ENCODE assay signal across 8 cellular contexts in genomic region chr11:16738198-16738948, GRCh38. TPM values are rescaled to one million over a fixed set of nuclear protein-coding genes. Genes with fewer than 3 reads are reported as not detected.
DNase-seq lines count a peak whose midpoint lies in the region; ATAC-seq and TF ChIP-seq lines count a peak whose summit lies in the region.

Gene C11orf58, plus strand, starts transcription at chr11:16738647. Its CDS starts 132 bp downstream, at chr11:16738779.

- peak within 1 kb of the TSS; percentile 100 for H3K4me2 ChIP-seq in IMR-90 (ENCODE audit: low read depth, low read length)

- intact Hi-C loops in IMR-90 (cut with micrococcal nuclease) = loop anchor here (10.0 kb wide), 1 partner anchor 1084 kb away; no protein-coding TSS in a partner anchor

- ATAC-seq in GM21528 (IDR thresholded peaks at IDR 0.05; ENCODE audit: low FRiP score, unreplicated experiment) (peak; percentile 99), IMR-90 (ENCODE audit: low read depth) (peak; percentile 98)

- peak within 1 kb of the TSS; percentile 100 for H3K23ac ChIP-seq in IMR-90 (ENCODE audit: low read depth, low read length)

- BruUV-seq in IMR-90 (replicated peaks; lab: Mats Ljungman, UMichigan) = no TSS peak

- CTCF ChIA-PET in IMR-90 (lab: Yijun Ruan, JAX) = no interaction called here

- H4K20me1 ChIP-seq in IMR-90 (ENCODE audit: insufficient read depth, low read length) = peaks cover 23% of the 10 kb centered on the region; the same call in 1 of the 2 replicates

- dilution Hi-C loops in IMR-90 (cut with HindIII; ENCODE audit: low sequenced_read_pairs, unreplicated experiment) = no loop called here

- peak within 1 kb of the TSS; percentile 97 to 98 for H4K8ac ChIP-seq in IMR-90 (ENCODE audit: low read depth in 2 of 2, low read length in 2 of 2)

- H2AK5ac ChIP-seq in IMR-90 (ENCODE audit: low read depth, low read length) = peak within 1 kb of the TSS; percentile 93

- H3K27ac ChIP-seq in IMR-90 (ENCODE audit: insufficient read depth, low read length) = peak within 1 kb of the TSS; percentile 98

- in situ Hi-C loops in IMR-90 (cut with MboI; ENCODE audit: low sequenced_read_pairs) = no loop called here

- 0% methylated on average over 5 of the region's 46 CpGs; no CpG with 5 or more reads in 1 of the 2 experiments for WGBS in IMR-90 (ENCODE audit: extremely low coverage in 2 of 2, insufficient read length in 1 of 2), 2 experiments

- no peaks in the 10 kb centered on the region for H3K27me3 ChIP-seq in IMR-90 (ENCODE audit: control insufficient read depth, insufficient read depth, low read length)

- H2BK20ac ChIP-seq in IMR-90 (ENCODE audit: low read depth, low read length) = peak within 1 kb of the TSS; percentile 78; the same call in 1 of the 2 replicates

- peaks cover 7% of the 10 kb centered on the region for H3K36me3 ChIP-seq in IMR-90 (ENCODE audit: control insufficient read depth, insufficient read depth, low read length)

- no peak for TF ChIP-seq CTCF in IMR-90 (conservative IDR thresholded peaks at IDR 0.05; ENCODE audit: low read depth, low read length)

- peaks cover 3% of the 10 kb centered on the region; the same call in 1 of the 2 replicates for H3K9me1 ChIP-seq in IMR-90 (ENCODE audit: insufficient read depth, low read length)

- H2BK15ac ChIP-seq in IMR-90 (ENCODE audit: low read depth, low read length) = peak within 1 kb of the TSS; percentile 74; the same call in 1 of the 3 replicates

- peak within 1 kb of the TSS; percentile 89 for H3K4me3 ChIP-seq in IMR-90 (ENCODE audit: insufficient read depth, low read depth, low read length)

- peak within 1 kb of the TSS; percentile 98 for H3K18ac ChIP-seq in IMR-90 (ENCODE audit: low read depth, low read length)

- peak; percentile 94 for TF ChIP-seq POLR2A in IMR-90 (IDR thresholded peaks at IDR 0.05; ENCODE audit: low read depth, low read length)

- H3K79me1 ChIP-seq in IMR-90 (ENCODE audit: low read depth in 1 of 2, low read length in 2 of 2) = peaks cover 0 to 23% of the 10 kb centered on the region in 2 experiments; a peak in 2 of 4 replicates

- no peaks in the 10 kb centered on the region for H3K9me3 ChIP-seq in IMR-90 (ENCODE audit: control insufficient read depth, insufficient read depth, low read length)

- H2BK5ac ChIP-seq in IMR-90 (ENCODE audit: low read depth, low read length, poor library complexity, severe bottlenecking) = peak within 1 kb of the TSS; percentile 96

- H3K4me1 ChIP-seq in IMR-90 (ENCODE audit: control insufficient read depth, insufficient read depth, low read length) = 0 out of 2 replicates have a peak, but pooled peaks cover 2% of the 10 kb centered on the region

- peak; percentile 96 for DNase-seq in DMS 273 (lab: John Stamatoyannopoulos, UW; ENCODE audit: unreplicated experiment)
- peak; percentile 96 for DNase-seq in IMR-90
- DNase-seq in OCI-M1 (lab: John Stamatoyannopoulos, UW) = peak; percentile 98
- DNase-seq in activated T-cell treated with anti-CD3 and anti-CD28 coated beads for 24 hours (ENCODE audit: low read depth) = peak; percentile 90
- peak; percentile 69 for DNase-seq in epidermal melanocyte (ENCODE audit: insufficient read length, low spot score)
- DNase-seq in middle frontal gyrus (ENCODE audit: extremely low spot score, low spot score) = peak; percentile 92
- DNase-seq in stimulated activated CD8-positive, alpha-beta memory T cell treated with anti-CD3 and anti-CD28 coated beads, Interleukin-2, amount 100 ng/mL, for 48 hours (ENCODE audit: low read depth in 2 of 2) = peak; percentile 84

- H3K14ac ChIP-seq in IMR-90 (replicated peaks; ENCODE audit: low read depth, low read length) = peak within 1 kb of the TSS; percentile 100

- peak within 1 kb of the TSS; percentile 100 for H3K56ac ChIP-seq in IMR-90 (ENCODE audit: extremely low read depth, insufficient read depth, low read length)

- peak within 1 kb of the TSS; percentile 84 for H2BK120ac ChIP-seq in IMR-90 (ENCODE audit: low read depth, low read length)

- peak within 1 kb of the TSS; percentile 97 for H2AK9ac ChIP-seq in IMR-90 (replicated peaks; ENCODE audit: low read depth, low read length, poor library complexity)

- peak within 1 kb of the TSS; percentile 99 for H3K9ac ChIP-seq in IMR-90 (ENCODE audit: low read depth, low read length)

- H4K5ac ChIP-seq in IMR-90 (ENCODE audit: low read depth, low read length) = peak within 1 kb of the TSS; percentile 99

- no peak for TF ChIP-seq RAD21 in IMR-90 (IDR thresholded peaks at IDR 0.05; ENCODE audit: low read length)

- peak within 1 kb of the TSS; percentile 99 for H2AFZ ChIP-seq in IMR-90 (replicated peaks; ENCODE audit: low read length, poor library complexity)

- H3K4ac ChIP-seq in IMR-90 (ENCODE audit: low read depth, low read length) = peak within 1 kb of the TSS; percentile 100

- peak within 1 kb of the TSS; percentile 97 for H4K91ac ChIP-seq in IMR-90 (ENCODE audit: insufficient read depth, low read depth, low read length)

- POLR2A ChIA-PET in IMR-90 (lab: Charles Lee; ENCODE audit: unreplicated experiment) = interaction anchor here (1.0 kb wide), 1 partner anchor 131 kb away, joined by 3 read pairs; no protein-coding TSS in a partner anchor

TF ChIP-seq in IMR-90, 13 proteins besides CTCF, POLR2A, EP300 and RAD21:
- no peak for TF ChIP-seq SMC3 (IDR thresholded peaks at IDR 0.05; ENCODE audit: low read depth, low read length)
- TF ChIP-seq CHD1 (IDR thresholded peaks at IDR 0.05; ENCODE audit: low read depth, low read length) = 0 out of 2 replicates have a peak, but pooled peaks have one; percentile 37
- TF ChIP-seq MXI1 (IDR thresholded peaks at IDR 0.05; ENCODE audit: borderline replicate concordance, low read depth, low read length) = peak; percentile 56; the same call in 1 of the 2 replicates
- TF ChIP-seq MAZ (IDR thresholded peaks at IDR 0.05; ENCODE audit: borderline replicate concordance, low read depth, low read length) = peak; percentile 80; the same call in 1 of the 2 replicates

RNA-seq across cellular contexts. Expression of gene C11orf58, which starts in this region (rescaled TPM):
- total RNA-seq in IMR-90 (2012; rRNA removed) = 53.8 and 238 TPM in 2 replicates
- 67.8 and 77.2 TPM in 2 replicates for polyA plus RNA-seq in IMR-90 (2012; rRNA removed)
- polyA plus RNA-seq in IMR-90 (2012; cell fraction: cytosol; rRNA removed) = 27.7 and 30.2 TPM in 2 replicates
- polyA plus RNA-seq in IMR-90 (2012; cell fraction: nucleus; rRNA removed; ENCODE audit: low replicate concordance) = 10.2 and 52.0 TPM in 2 replicates

Comparison
In these comparisons a context has a peak if more than half of its experiments do, and no peak if none do; other contexts are left out.
1. Peak in every context shown above with its lines: DNase-seq, ATAC-seq, H3K4me3 ChIP-seq and H3K27ac ChIP-seq.